ENCODE assay signal across 15 cellular contexts in genomic region chr9:4827224-4827623, GRCh38.
"Had no signal": no experiment of that assay in that cellular context is flagged by ENCODE, and none has a peak within 500 bp of the region (broad histone marks: within the 10 kb centered on the region; RNA-seq: fewer than 3 reads in every experiment).

No MANE protein-coding gene starts in this region.

- H3K36me3 ChIP-seq: neutrophil, sigmoid colon had no signal

- H3K27ac ChIP-seq: esophagus squamous epithelium, neutrophil, right atrium auricular region, sigmoid colon had no signal

- H3K27me3 Mint-ChIP-seq: dendritic cell treated with granulocyte-macrophage colony-stimulating factor and Interleukin-4, amounts not matched to agents 40 ng/mL and 50 ng/mL, for 4 days; effector memory CD8-positive, alpha-beta T cell; naive thymus-derived CD8-positive, alpha-beta T cell; type B pancreatic cell had no signal

- H3K27me3 ChIP-seq: esophagus squamous epithelium, neutrophil, right atrium auricular region, sigmoid colon had no signal

- H3K4me3 ChIP-seq: esophagus squamous epithelium, right atrium auricular region, sigmoid colon had no signal

- H3K9me3 Mint-ChIP-seq: dendritic cell treated with granulocyte-macrophage colony-stimulating factor and Interleukin-4, amounts not matched to agents 40 ng/mL and 50 ng/mL, for 4 days; effector memory CD8-positive, alpha-beta T cell; immature natural killer cell; naive thymus-derived CD8-positive, alpha-beta T cell; type B pancreatic cell had no signal

- H3K9me3 ChIP-seq: esophagus squamous epithelium, neutrophil, right atrium auricular region, sigmoid colon had no signal

- H3K4me3 Mint-ChIP-seq: dendritic cell treated with granulocyte-macrophage colony-stimulating factor and Interleukin-4, amounts not matched to agents 40 ng/mL and 50 ng/mL, for 4 days; effector memory CD8-positive, alpha-beta T cell; immature natural killer cell; naive thymus-derived CD8-positive, alpha-beta T cell; type B pancreatic cell had no signal

- H3K27ac Mint-ChIP-seq: dendritic cell treated with granulocyte-macrophage colony-stimulating factor and Interleukin-4, amounts not matched to agents 40 ng/mL and 50 ng/mL, for 4 days; immature natural killer cell; type B pancreatic cell had no signal

- DNase-seq: effector memory CD8-positive, alpha-beta T cell; esophagus squamous epithelium; foreskin fibroblast; immature natural killer cell; naive thymus-derived CD8-positive, alpha-beta T cell; posterior cingulate gyrus; sigmoid colon; small intestine; stimulated activated CD4-positive, alpha-beta T cell treated with anti-CD3 and anti-CD28 coated beads, Interleukin-12 subunit alpha, Interleukin-12 subunit beta, amount 100 ng/mL, for 4 hours; stimulated activated CD4-positive, alpha-beta T cell treated with anti-CD3 and anti-CD28 coated beads, Interleukin-2, amount 100 ng/mL, for 48 hours; stimulated activated naive CD4-positive, alpha-beta T cell treated with Interleukin-2 at 50 U/mL for 16 hours had no signal

- ATAC-seq: effector memory CD8-positive, alpha-beta T cell; naive thymus-derived CD8-positive, alpha-beta T cell had no signal
